In genomic region chr6:130839379-130839778, GRCh38 we compare ENCODE assay signal across 1 cellular context.
TF ChIP-seq lines count a peak whose summit lies in the region.

No MANE protein-coding gene starts in this region.

TF ChIP-seq in GM23338, 12 proteins besides CTCF, POLR2A, EP300 and RAD21 (continued from another document):
- TF ChIP-seq REST (IDR thresholded peaks at IDR 0.05; ENCODE audit: unreplicated experiment) (no peak), ZNF462 (CRISPR knock-in tag; IDR thresholded peaks at IDR 0.05) (no peak), ZNF114 (CRISPR knock-in tag; IDR thresholded peaks at IDR 0.05) (no peak)
